Comparison of ENCODE assay signal across 1 cellular context in genomic region chr20:63686492-63687321, GRCh38.
TF ChIP-seq lines count a peak whose summit lies in the region.

No MANE protein-coding gene starts in this region.

TF ChIP-seq in HepG2, 621 proteins besides CTCF, POLR2A, EP300 and RAD21:
- TF ChIP-seq, protein P1, sequence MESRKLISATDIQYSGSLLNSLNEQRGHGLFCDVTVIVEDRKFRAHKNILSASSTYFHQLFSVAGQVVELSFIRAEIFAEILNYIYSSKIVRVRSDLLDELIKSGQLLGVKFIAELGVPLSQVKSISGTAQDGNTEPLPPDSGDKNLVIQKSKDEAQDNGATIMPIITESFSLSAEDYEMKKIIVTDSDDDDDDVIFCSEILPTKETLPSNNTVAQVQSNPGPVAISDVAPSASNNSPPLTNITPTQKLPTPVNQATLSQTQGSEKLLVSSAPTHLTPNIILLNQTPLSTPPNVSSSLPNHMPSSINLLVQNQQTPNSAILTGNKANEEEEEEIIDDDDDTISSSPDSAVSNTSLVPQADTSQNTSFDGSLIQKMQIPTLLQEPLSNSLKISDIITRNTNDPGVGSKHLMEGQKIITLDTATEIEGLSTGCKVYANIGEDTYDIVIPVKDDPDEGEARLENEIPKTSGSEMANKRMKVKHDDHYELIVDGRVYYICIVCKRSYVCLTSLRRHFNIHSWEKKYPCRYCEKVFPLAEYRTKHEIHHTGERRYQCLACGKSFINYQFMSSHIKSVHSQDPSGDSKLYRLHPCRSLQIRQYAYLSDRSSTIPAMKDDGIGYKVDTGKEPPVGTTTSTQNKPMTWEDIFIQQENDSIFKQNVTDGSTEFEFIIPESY (CRISPR knock-in tag; IDR thresholded peaks at IDR 0.05) = peak; percentile 53; the same call in 1 of the 2 replicates
- TF ChIP-seq AGO1 (IDR thresholded peaks at IDR 0.05; ENCODE audit: low read depth, low read length, poor library complexity, severe bottlenecking) = peak; percentile 87
- TF ChIP-seq AGO2 (optimal IDR thresholded peaks at IDR 0.05; ENCODE audit: low read depth, low read length) = peak; percentile 63
- no peak for TF ChIP-seq ZNF562 (CRISPR knock-in tag; IDR thresholded peaks at IDR 0.05; ENCODE audit: borderline replicate concordance)
- TF ChIP-seq ZNF883 (CRISPR knock-in tag; IDR thresholded peaks at IDR 0.05; ENCODE audit: not compliant biosample characterization) = peak; percentile 55
- TF ChIP-seq, protein P2, sequence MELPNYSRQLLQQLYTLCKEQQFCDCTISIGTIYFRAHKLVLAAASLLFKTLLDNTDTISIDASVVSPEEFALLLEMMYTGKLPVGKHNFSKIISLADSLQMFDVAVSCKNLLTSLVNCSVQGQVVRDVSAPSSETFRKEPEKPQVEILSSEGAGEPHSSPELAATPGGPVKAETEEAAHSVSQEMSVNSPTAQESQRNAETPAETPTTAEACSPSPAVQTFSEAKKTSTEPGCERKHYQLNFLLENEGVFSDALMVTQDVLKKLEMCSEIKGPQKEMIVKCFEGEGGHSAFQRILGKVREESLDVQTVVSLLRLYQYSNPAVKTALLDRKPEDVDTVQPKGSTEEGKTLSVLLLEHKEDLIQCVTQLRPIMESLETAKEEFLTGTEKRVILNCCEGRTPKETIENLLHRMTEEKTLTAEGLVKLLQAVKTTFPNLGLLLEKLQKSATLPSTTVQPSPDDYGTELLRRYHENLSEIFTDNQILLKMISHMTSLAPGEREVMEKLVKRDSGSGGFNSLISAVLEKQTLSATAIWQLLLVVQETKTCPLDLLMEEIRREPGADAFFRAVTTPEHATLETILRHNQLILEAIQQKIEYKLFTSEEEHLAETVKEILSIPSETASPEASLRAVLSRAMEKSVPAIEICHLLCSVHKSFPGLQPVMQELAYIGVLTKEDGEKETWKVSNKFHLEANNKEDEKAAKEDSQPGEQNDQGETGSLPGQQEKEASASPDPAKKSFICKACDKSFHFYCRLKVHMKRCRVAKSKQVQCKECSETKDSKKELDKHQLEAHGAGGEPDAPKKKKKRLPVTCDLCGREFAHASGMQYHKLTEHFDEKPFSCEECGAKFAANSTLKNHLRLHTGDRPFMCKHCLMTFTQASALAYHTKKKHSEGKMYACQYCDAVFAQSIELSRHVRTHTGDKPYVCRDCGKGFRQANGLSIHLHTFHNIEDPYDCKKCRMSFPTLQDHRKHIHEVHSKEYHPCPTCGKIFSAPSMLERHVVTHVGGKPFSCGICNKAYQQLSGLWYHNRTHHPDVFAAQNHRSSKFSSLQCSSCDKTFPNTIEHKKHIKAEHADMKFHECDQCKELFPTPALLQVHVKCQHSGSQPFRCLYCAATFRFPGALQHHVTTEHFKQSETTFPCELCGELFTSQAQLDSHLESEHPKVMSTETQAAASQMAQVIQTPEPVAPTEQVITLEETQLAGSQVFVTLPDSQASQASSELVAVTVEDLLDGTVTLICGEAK (IDR thresholded peaks at IDR 0.05) = no peak
- TF ChIP-seq, protein P2 (CRISPR knock-in tag; IDR thresholded peaks at IDR 0.05) = no peak
- 0 out of 2 replicates have a peak, but pooled peaks have one; percentile 30 for TF ChIP-seq EED (CRISPR knock-in tag; IDR thresholded peaks at IDR 0.05)
